ENCODE assay signal across 9 cellular contexts in genomic region chr10:93199221-93199681, GRCh38.
DNase-seq lines count a peak whose midpoint lies in the region; ATAC-seq, FAIRE-seq and TF ChIP-seq lines count a peak whose summit lies in the region.
"Had no signal": no experiment of that assay in that cellular context is flagged by ENCODE, and none has a peak within 500 bp of the region (broad histone marks: within the 10 kb centered on the region; RNA-seq: fewer than 3 reads in every experiment).

No MANE protein-coding gene starts in this region.

- H3K9me3 ChIP-seq in GM12878 (replicated peaks; ENCODE audit: control insufficient read depth, insufficient read depth, low read length), result no peaks in the 10 kb centered on the region
- H3K9me3 ChIP-seq in subcutaneous abdominal adipose tissue (ENCODE audit: control insufficient read depth in 5 of 5, low read length in 5 of 5), result no peaks in the 10 kb centered on the region

- no TSS peak for BruUV-seq in GM12878 (replicated peaks; lab: Mats Ljungman, UMichigan)

- CTCF ChIA-PET in GM12878 (lab: Yijun Ruan, JAX), result no interaction called here

- no peak for TF ChIP-seq EP300 in GM12878 (IDR thresholded peaks at IDR 0.05; ENCODE audit: borderline replicate concordance in 1 of 2, control insufficient read depth in 1 of 2, low read depth in 2 of 2, low read length in 2 of 2)

- no peak overlapping the region for H3K27ac Mint-ChIP-seq in activated naive CD8-positive, alpha-beta T cell treated with anti-CD3 and anti-CD28 coated beads, Interleukin-2, amount 10 ng/mL, durations not matched to agents 7 days and 5 days
- no peak overlapping the region for H3K27ac Mint-ChIP-seq in activated naive CD8-positive, alpha-beta T cell treated with anti-CD3 and anti-CD28 coated beads, Interleukin-2, amount 50 U/mL, for 24 hours

- H3K4me2 ChIP-seq in GM12878 (ENCODE audit: control insufficient read depth, insufficient read depth), result no peak overlapping the region; the same call in 1 of the 2 replicates

- no peak for TF ChIP-seq POLR2A in GM12878 (IDR thresholded peaks at IDR 0.05; ENCODE audit: low read depth, low read length)

- SMC1A ChIA-PET in GM12878 (lab: Charles Lee; ENCODE audit: uncharacterized antibody, unreplicated experiment), result interaction anchor here (0.8 kb wide), 1 partner anchor 42 kb away, joined by 4 read pairs; no protein-coding TSS in a partner anchor

- no peaks in the 10 kb centered on the region for H3K36me3 Mint-ChIP-seq in activated naive CD8-positive, alpha-beta T cell treated with anti-CD3 and anti-CD28 coated beads, Interleukin-2, amount 10 ng/mL, durations not matched to agents 7 days and 5 days
- H3K36me3 Mint-ChIP-seq in activated naive CD8-positive, alpha-beta T cell treated with anti-CD3 and anti-CD28 coated beads, Interleukin-2, amount 50 U/mL, for 24 hours (ENCODE audit: low read depth), result no peaks in the 10 kb centered on the region

- peak; percentile 31 for FAIRE-seq in GM12878 (lab: Jason Lieb, UNC)
- FAIRE-seq: G401.6 had no signal

- no peaks in the 10 kb centered on the region for H4K20me1 ChIP-seq in GM12878 (ENCODE audit: control insufficient read depth, insufficient read depth)

- H3K27ac ChIP-seq in GM12878 (ENCODE audit: control insufficient read depth, insufficient read depth) (no peak overlapping the region), subcutaneous abdominal adipose tissue (ENCODE audit: low read depth, low read length) (peak overlapping the region; percentile 71)

- RAD21 ChIA-PET in GM12878 (lab: Charles Lee; ENCODE audit: unreplicated experiment), result no interaction called here

- no peak overlapping the region for H3K9ac ChIP-seq in GM12878 (ENCODE audit: control insufficient read depth, insufficient read depth, low read length)
- H3K9ac ChIP-seq in subcutaneous abdominal adipose tissue (ENCODE audit: low read length in 5 of 5), result peak overlapping the region in 3 of 5 donors; percentile 49 to 74 (median 72)

- H3K4me3 ChIP-seq in GM12878, result peak overlapping the region; percentile 43; the same call in 1 of the 2 replicates
- peak overlapping the region; percentile 50 to 75 (median 63) for H3K4me3 ChIP-seq in subcutaneous abdominal adipose tissue (ENCODE audit: low read depth in 1 of 5, low read length in 5 of 5)

- no peak for DNase-seq in activated naive CD8-positive, alpha-beta T cell treated with anti-CD3 and anti-CD28 coated beads, Interleukin-2, amount 10 ng/mL, durations not matched to agents 7 days and 5 days
- DNase-seq in activated naive CD8-positive, alpha-beta T cell treated with anti-CD3 and anti-CD28 coated beads, Interleukin-2, amount 50 U/mL, for 24 hours, result no peak
- DNase-seq in GM12878 (ENCODE audit: low read depth, low spot score) (no peak), left kidney (ENCODE audit: low read depth, low spot score) (peak; percentile 90)
- no peak for DNase-seq in activated naive CD4-positive, alpha-beta T cell treated with anti-CD3 and anti-CD28 coated beads, Interleukin-2, amount 50 U/mL, for 16 hours

- no peaks in the 10 kb centered on the region for H3K79me2 ChIP-seq in GM12878 (ENCODE audit: control insufficient read depth, insufficient read depth, low read length)

- no peak for TF ChIP-seq RAD21 in GM12878 (IDR thresholded peaks at IDR 0.05; ENCODE audit: insufficient read depth, low read depth, low read length)

- no peak for TF ChIP-seq CTCF in GM12878 (IDR thresholded peaks at IDR 0.05 in 2 of 3, conservative IDR thresholded peaks at IDR 0.05 in 1 of 3; ENCODE audit: control insufficient read depth in 2 of 3, extremely low read depth in 1 of 3, insufficient read depth in 1 of 3, low read depth in 3 of 3, low read length in 3 of 3)

- POLR2A ChIA-PET in activated naive CD8-positive, alpha-beta T cell treated with anti-CD3 and anti-CD28 coated beads, Interleukin-2, amount 10 ng/mL, durations not matched to agents 7 days and 5 days (lab: Charles Lee), result no interaction called here
- POLR2A ChIA-PET in GM12878 (lab: Charles Lee), result interaction anchor here (0.6 kb wide), 1 partner anchor 464 kb away, joined by 9 read pairs; no protein-coding TSS in a partner anchor

- ATAC-seq in activated naive CD8-positive, alpha-beta T cell treated with anti-CD3 and anti-CD28 coated beads, Interleukin-2, amount 10 ng/mL, durations not matched to agents 7 days and 5 days (ENCODE audit: low read depth), result no peak
- no peak for ATAC-seq in activated naive CD8-positive, alpha-beta T cell treated with anti-CD3 and anti-CD28 coated beads, Interleukin-2, amount 50 U/mL, for 24 hours
- ATAC-seq in GM12878, result peak; percentile 35; the same call in 1 of the 3 replicates
- no peak for ATAC-seq in GM19328 (IDR thresholded peaks at IDR 0.05; ENCODE audit: unreplicated experiment)
- ATAC-seq in HG03457 (IDR thresholded peaks at IDR 0.05; ENCODE audit: unreplicated experiment), result no peak

- H3K9me3 Mint-ChIP-seq in activated naive CD8-positive, alpha-beta T cell treated with anti-CD3 and anti-CD28 coated beads, Interleukin-2, amount 10 ng/mL, durations not matched to agents 7 days and 5 days, result no peaks in the 10 kb centered on the region
- no peaks in the 10 kb centered on the region for H3K9me3 Mint-ChIP-seq in activated naive CD8-positive, alpha-beta T cell treated with anti-CD3 and anti-CD28 coated beads, Interleukin-2, amount 50 U/mL, for 24 hours

- H3K36me3 ChIP-seq in GM12878 (ENCODE audit: control insufficient read depth in 2 of 2, insufficient read depth in 2 of 2, low read length in 1 of 2) (no peaks in the 10 kb centered on the region), subcutaneous abdominal adipose tissue (ENCODE audit: control insufficient read depth in 5 of 5, insufficient read depth in 5 of 5, low read length in 5 of 5) (no peaks in the 10 kb centered on the region)

- no peak overlapping the region for H2AFZ ChIP-seq in GM12878 (ENCODE audit: control insufficient read depth, low read depth, low read length)

- H3K27me3 ChIP-seq in GM12878 (replicated peaks in 1 of 2; ENCODE audit: control insufficient read depth in 2 of 2, insufficient read depth in 2 of 2, low read length in 1 of 2) (no peaks in the 10 kb centered on the region), subcutaneous abdominal adipose tissue (ENCODE audit: control insufficient read depth in 5 of 5, insufficient read depth in 4 of 5, low read length in 5 of 5) (no peaks in the 10 kb centered on the region)

- peaks cover 18% of the 10 kb centered on the region for H3K27me3 Mint-ChIP-seq in activated naive CD8-positive, alpha-beta T cell treated with anti-CD3 and anti-CD28 coated beads, Interleukin-2, amount 10 ng/mL, durations not matched to agents 7 days and 5 days
- peaks cover 16% of the 10 kb centered on the region for H3K27me3 Mint-ChIP-seq in activated naive CD8-positive, alpha-beta T cell treated with anti-CD3 and anti-CD28 coated beads, Interleukin-2, amount 50 U/mL, for 24 hours

- WGBS in GM12878 (ENCODE audit: insufficient coverage, insufficient replicate concordance, low lambda C conversion rate, missing lambda C conversion rate), result 37% methylated on average over 9 of the region's 9 CpGs

- peaks cover 7% of the 10 kb centered on the region for H3K4me1 ChIP-seq in GM12878 (ENCODE audit: control insufficient read depth, insufficient read depth, low read length)
- peaks cover 0 to 16% (median 7%) of the 10 kb centered on the region in 5 donors for H3K4me1 ChIP-seq in subcutaneous abdominal adipose tissue (ENCODE audit: control insufficient read depth in 5 of 5, insufficient read depth in 5 of 5, low read length in 5 of 5)

- intact Hi-C loops in GM12878 (cut with micrococcal nuclease; ENCODE audit: unreplicated experiment), result no loop called here

- H3K4me3 Mint-ChIP-seq in activated naive CD8-positive, alpha-beta T cell treated with anti-CD3 and anti-CD28 coated beads, Interleukin-2, amount 10 ng/mL, durations not matched to agents 7 days and 5 days, result peak overlapping the region; percentile 58
- H3K4me3 Mint-ChIP-seq in activated naive CD8-positive, alpha-beta T cell treated with anti-CD3 and anti-CD28 coated beads, Interleukin-2, amount 50 U/mL, for 24 hours, result no peak overlapping the region

- in situ Hi-C loops in GM12878 (cut with MboI), result no loop called here

- peaks cover 8% of the 10 kb centered on the region for H3K4me1 Mint-ChIP-seq in activated naive CD8-positive, alpha-beta T cell treated with anti-CD3 and anti-CD28 coated beads, Interleukin-2, amount 10 ng/mL, durations not matched to agents 7 days and 5 days
- peaks cover 12% of the 10 kb centered on the region for H3K4me1 Mint-ChIP-seq in activated naive CD8-positive, alpha-beta T cell treated with anti-CD3 and anti-CD28 coated beads, Interleukin-2, amount 50 U/mL, for 24 hours

TF ChIP-seq in GM12878, 131 proteins besides CTCF, POLR2A, EP300 and RAD21:
- TF ChIP-seq SPI1 (IDR thresholded peaks at IDR 0.05; ENCODE audit: borderline replicate concordance, insufficient read depth, low read depth, low read length) (peak; percentile 59), ATF2 (IDR thresholded peaks at IDR 0.05; ENCODE audit: low read length) (no peak), MEF2B (IDR thresholded peaks at IDR 0.05; ENCODE audit: partially characterized antibody, poor library complexity, severe bottlenecking) (no peak)
